8 cellular contexts compared by ENCODE assay signal in the genomic region with DNA sequence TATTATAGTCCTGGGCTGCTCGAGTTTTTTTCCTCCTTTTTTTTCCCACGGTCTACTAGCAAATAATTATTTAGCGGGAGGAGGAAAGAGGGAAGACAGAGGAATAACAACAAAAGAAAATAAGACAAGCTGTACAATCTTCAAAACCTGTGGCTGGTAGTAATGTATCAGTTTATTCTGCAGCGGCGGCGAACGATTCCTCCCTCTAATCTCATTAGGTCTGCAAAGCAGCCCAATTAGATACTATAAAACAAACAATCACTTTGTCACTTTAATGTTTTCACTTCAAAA. TPM values are rescaled to one million over a fixed set of nuclear protein-coding genes. Genes with fewer than 3 reads are reported as not detected.
A peak's percentile ranks its signal among the peaks of the same experiment; 100 is the strongest.
DNase-seq lines count a peak whose midpoint lies in the region; FAIRE-seq and TF ChIP-seq lines count a peak whose summit lies in the region.

No MANE protein-coding gene starts in this region.

- no peak for TF ChIP-seq CTCF in HFF-Myc (IDR thresholded peaks at IDR 0.05; ENCODE audit: low read depth, low read length, missing control alignments)
- 0 out of 2 replicates have a peak, but pooled peaks have one; percentile 19 for TF ChIP-seq CTCF in VCaP (conservative IDR thresholded peaks at IDR 0.05)
- no peak for TF ChIP-seq CTCF in fibroblast of pulmonary artery (IDR thresholded peaks at IDR 0.05; ENCODE audit: low read length, missing control alignments)

- H3K9ac ChIP-seq in skeletal muscle satellite cell (ENCODE audit: low read depth, low read length), result peak overlapping the region; percentile 84

- no peaks in the 10 kb centered on the region for H3K9me3 ChIP-seq in skeletal muscle satellite cell (replicated peaks; ENCODE audit: low read length)

- H3K4me2 ChIP-seq in skeletal muscle satellite cell (ENCODE audit: low read length), result peak overlapping the region; percentile 91

- no peak for DNase-seq in HFF-Myc (ENCODE audit: extremely low read depth, low read depth)
- no peak for DNase-seq in fibroblast of pulmonary artery (ENCODE audit: low read depth)
- no peak for DNase-seq in midbrain (lab: John Stamatoyannopoulos, UW)
- no peak for DNase-seq in GM12891 (ENCODE audit: insufficient read length, low spot score)
- DNase-seq in islet precursor cell, result no peak
- DNase-seq in NCI-H1694 (lab: John Stamatoyannopoulos, UW), result no peak

- H3K27me3 ChIP-seq in skeletal muscle satellite cell (ENCODE audit: control insufficient read depth, insufficient read depth, low read length), result peaks cover 12% of the 10 kb centered on the region

- peaks cover 5% of the 10 kb centered on the region for H3K36me3 ChIP-seq in skeletal muscle satellite cell (ENCODE audit: insufficient read depth, low read length)

- H3K27ac ChIP-seq in VCaP, result peak overlapping the region; percentile 98

- FAIRE-seq in GM12891 (lab: Jason Lieb, UNC), result no peak

- H3K4me3 ChIP-seq in HFF-Myc (replicated peaks; ENCODE audit: low read depth, low read length) (peak overlapping the region; percentile 83), fibroblast of pulmonary artery (replicated peaks; ENCODE audit: low read depth, low read length) (peak overlapping the region; percentile 88), skeletal muscle satellite cell (ENCODE audit: low read length) (peak overlapping the region; percentile 73)

- TF ChIP-seq POLR2A in GM12891 (IDR thresholded peaks at IDR 0.05; ENCODE audit: low read depth, low read length), result no peak

- peaks cover 52% of the 10 kb centered on the region for H3K4me1 ChIP-seq in skeletal muscle satellite cell (ENCODE audit: control insufficient read depth, insufficient read depth, low read length)

TF ChIP-seq in GM12891, 5 proteins besides CTCF, POLR2A, EP300 and RAD21:
- TF ChIP-seq TAF1 (IDR thresholded peaks at IDR 0.05; ENCODE audit: low read depth, low read length) (no peak), SPI1 (IDR thresholded peaks at IDR 0.05; ENCODE audit: low read depth, low read length) (no peak), POLR2AphosphoS5 (IDR thresholded peaks at IDR 0.05; ENCODE audit: low read depth, low read length) (no peak), PAX5 (IDR thresholded peaks at IDR 0.05; ENCODE audit: insufficient read depth, low read length, severe bottlenecking) (no peak), POU2F2 (IDR thresholded peaks at IDR 0.05; ENCODE audit: low read depth, low read length) (no peak)
TF ChIP-seq in GM12891: peak in this region for 0.

RNA-seq across cellular contexts. Expression of gene TLE3, which starts 0.4 kb away (rescaled TPM):
- 22.8 and 29.9 TPM in 2 replicates for total RNA-seq in skeletal muscle satellite cell (2012; rRNA removed)
- polyA plus RNA-seq in GM12891 (2012; ENCODE audit: low read depth, missing spikeins), result 18.6 TPM
